ENCODE assay signal across 24 cellular contexts in the genomic region with DNA sequence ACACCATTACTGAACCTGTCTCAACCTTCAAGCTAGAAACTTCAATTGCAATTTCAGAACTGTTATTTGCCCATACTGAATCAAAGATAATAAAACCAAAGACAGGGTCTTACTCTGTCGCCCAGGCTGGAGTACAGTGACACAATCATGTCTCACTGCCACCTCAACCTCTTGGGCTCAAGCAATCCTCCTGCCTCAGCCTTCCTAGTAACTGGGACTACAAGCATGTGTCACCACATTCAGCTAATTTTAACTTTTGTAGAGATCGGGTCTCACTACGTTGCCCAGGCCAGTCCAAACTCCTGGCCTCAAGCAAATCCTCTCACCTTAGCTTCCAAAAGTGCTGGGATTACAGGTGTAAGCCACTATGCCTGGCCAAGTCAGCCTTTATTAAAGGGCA.
"Had no signal": no experiment of that assay in that cellular context is flagged by ENCODE, and none has a peak within 500 bp of the region (broad histone marks: within the 10 kb centered on the region; RNA-seq: fewer than 3 reads in every experiment).

No MANE protein-coding gene starts in this region.

- H3K27me3 ChIP-seq: breast epithelium, colonic mucosa, dorsolateral prefrontal cortex, esophagus muscularis mucosa, gastroesophageal sphincter, thyroid gland, upper lobe of right lung had no signal

- H3K27me3 Mint-ChIP-seq: activated naive CD8-positive, alpha-beta T cell treated with anti-CD3 and anti-CD28 coated beads for 36 hours; central memory CD8-positive, alpha-beta T cell; effector memory CD8-positive, alpha-beta T cell; memory B cell; naive thymus-derived CD4-positive, alpha-beta T cell; stimulated activated naive CD8-positive, alpha-beta T cell treated with anti-CD3 and anti-CD28 coated beads, Interleukin-15, Interleukin-2, amounts not matched to agents 100 ng/mL and 50 ng/mL, for 24 hours had no signal

- H3K36me3 Mint-ChIP-seq: memory B cell had no signal

- H3K79me2 ChIP-seq: parathyroid adenoma had no signal

- H3K27ac Mint-ChIP-seq: activated naive CD8-positive, alpha-beta T cell treated with anti-CD3 and anti-CD28 coated beads for 36 hours; effector memory CD8-positive, alpha-beta T cell; memory B cell; stimulated activated naive CD8-positive, alpha-beta T cell treated with anti-CD3 and anti-CD28 coated beads, Interleukin-15, Interleukin-2, amounts not matched to agents 100 ng/mL and 50 ng/mL, for 24 hours had no signal

- H3K4me3 Mint-ChIP-seq: activated naive CD8-positive, alpha-beta T cell treated with anti-CD3 and anti-CD28 coated beads for 36 hours; activated T-cell treated with anti-CD3 and anti-CD28 coated beads, Interleukin-2, amount 50 U/mL, for 4 hours; central memory CD8-positive, alpha-beta T cell; memory B cell; stimulated activated naive CD8-positive, alpha-beta T cell treated with anti-CD3 and anti-CD28 coated beads, Interleukin-15, Interleukin-2, amounts not matched to agents 100 ng/mL and 50 ng/mL, for 24 hours had no signal

- DNase-seq: activated CD4-positive, alpha-beta T cell treated with anti-CD3 and anti-CD28 coated beads, Interleukin-2, amount 50 U/mL, for 1 hour; activated CD4-positive, CD25-positive, alpha-beta regulatory T cell treated with anti-CD3 and anti-CD28 coated beads, Interleukin-2, amount 50 U/mL, for 72 hours; activated CD8-positive, alpha-beta memory T cell treated with anti-CD3 and anti-CD28 coated beads, Interleukin-2, amount 50 U/mL, for 48 hours; activated naive CD4-positive, alpha-beta T cell treated with Interleukin-2 at 50 U/mL for 16 hours; activated naive CD8-positive, alpha-beta T cell treated with anti-CD3 and anti-CD28 coated beads for 36 hours; activated T-cell treated with anti-CD3 and anti-CD28 coated beads, Interleukin-2, amount 50 U/mL, for 4 hours; colonic mucosa; dorsolateral prefrontal cortex; effector memory CD8-positive, alpha-beta T cell; head of caudate nucleus; hypothalamus; naive thymus-derived CD4-positive, alpha-beta T cell; right cardiac atrium; stimulated activated CD4-positive, alpha-beta T cell treated with anti-CD3 and anti-CD28 coated beads, Interleukin-4, amount 100 ng/mL, for 24 hours; substantia nigra; thyroid gland; upper lobe of right lung had no signal

- H3K9ac ChIP-seq: parathyroid adenoma had no signal

- H3K9me3 ChIP-seq: breast epithelium, colonic mucosa, thyroid gland, upper lobe of right lung had no signal

- H3K27ac ChIP-seq: breast epithelium, colonic mucosa, dorsolateral prefrontal cortex, esophagus muscularis mucosa, gastroesophageal sphincter, parathyroid adenoma, thyroid gland, upper lobe of right lung had no signal

- H2AFZ ChIP-seq: parathyroid adenoma had no signal

- H3K4me1 Mint-ChIP-seq: activated naive CD8-positive, alpha-beta T cell treated with anti-CD3 and anti-CD28 coated beads for 36 hours; central memory CD8-positive, alpha-beta T cell had no signal

- H3K4me3 ChIP-seq: breast epithelium, colonic mucosa, dorsolateral prefrontal cortex, esophagus muscularis mucosa, gastroesophageal sphincter, thyroid gland, upper lobe of right lung had no signal

- H3K4me1 ChIP-seq: breast epithelium, colonic mucosa, esophagus muscularis mucosa, gastroesophageal sphincter, parathyroid adenoma, thyroid gland, upper lobe of right lung had no signal

- ATAC-seq: activated T-cell treated with anti-CD3 and anti-CD28 coated beads, Interleukin-2, amount 50 U/mL, for 4 hours; effector memory CD8-positive, alpha-beta T cell; gastroesophageal sphincter; right cardiac atrium had no signal

- H3K36me3 ChIP-seq: breast epithelium, colonic mucosa, esophagus muscularis mucosa, gastroesophageal sphincter, thyroid gland, upper lobe of right lung had no signal
